ENCODE assay signal across 1 cellular context in genomic region chr10:102230861-102231356, GRCh38.
TF ChIP-seq lines count a peak whose summit lies in the region.

No MANE protein-coding gene starts in this region.

TF ChIP-seq in HepG2, 621 proteins besides CTCF, POLR2A, EP300 and RAD21 (continued from another document):
- no peak for TF ChIP-seq PRDM10 (CRISPR knock-in tag; IDR thresholded peaks at IDR 0.05; ENCODE audit: low read depth)
- no peak for TF ChIP-seq ATF4 (CRISPR knock-in tag; IDR thresholded peaks at IDR 0.05)
- no peak for TF ChIP-seq CREB1 (IDR thresholded peaks at IDR 0.05)
- TF ChIP-seq CREB1 (CRISPR knock-in tag; IDR thresholded peaks at IDR 0.05): no peak
- no peak for TF ChIP-seq ZFYVE20 (CRISPR knock-in tag; IDR thresholded peaks at IDR 0.05; ENCODE audit: borderline replicate concordance, low read depth)
- no peak for TF ChIP-seq GFI1 (CRISPR knock-in tag; IDR thresholded peaks at IDR 0.05; ENCODE audit: borderline replicate concordance)
- TF ChIP-seq GMEB2 (CRISPR knock-in tag; IDR thresholded peaks at IDR 0.05; ENCODE audit: low read depth): no peak
- 0 out of 2 replicates have a peak, but pooled peaks have one; percentile 17 for TF ChIP-seq ELF3 (CRISPR knock-in tag; IDR thresholded peaks at IDR 0.05)
- TF ChIP-seq CC2D1A (CRISPR knock-in tag; IDR thresholded peaks at IDR 0.05): no peak
- no peak for TF ChIP-seq KMT2B (CRISPR knock-in tag; IDR thresholded peaks at IDR 0.05)
- TF ChIP-seq TBX2 (CRISPR knock-in tag; IDR thresholded peaks at IDR 0.05; ENCODE audit: borderline replicate concordance): no peak
- no peak for TF ChIP-seq FOXO1 (CRISPR knock-in tag; IDR thresholded peaks at IDR 0.05)
- no peak for TF ChIP-seq NR2C2 (CRISPR knock-in tag; IDR thresholded peaks at IDR 0.05; ENCODE audit: borderline replicate concordance)
- TF ChIP-seq KDM2A (CRISPR knock-in tag; IDR thresholded peaks at IDR 0.05; ENCODE audit: borderline replicate concordance, low read depth): peak; percentile 46; the same call in 1 of the 2 replicates
- TF ChIP-seq TCF7L2 (IDR thresholded peaks at IDR 0.05; ENCODE audit: low read depth, low read length): no peak
- no peak for TF ChIP-seq ZNF513 (CRISPR knock-in tag; conservative IDR thresholded peaks at IDR 0.05)
- TF ChIP-seq ZBTB40 (IDR thresholded peaks at IDR 0.05): no peak
- no peak for TF ChIP-seq ZBTB40 (CRISPR knock-in tag; IDR thresholded peaks at IDR 0.05)
- no peak for TF ChIP-seq RORA (CRISPR knock-in tag; IDR thresholded peaks at IDR 0.05)
- no peak for TF ChIP-seq HOXA7 (CRISPR knock-in tag; IDR thresholded peaks at IDR 0.05)
- 0 out of 2 replicates have a peak, but pooled peaks have one; percentile 36 for TF ChIP-seq ZFP36L1 (CRISPR knock-in tag; IDR thresholded peaks at IDR 0.05)
TF ChIP-seq in HepG2: peak in this region for 21.
